9 cellular contexts compared by ENCODE assay signal in the genomic region with DNA sequence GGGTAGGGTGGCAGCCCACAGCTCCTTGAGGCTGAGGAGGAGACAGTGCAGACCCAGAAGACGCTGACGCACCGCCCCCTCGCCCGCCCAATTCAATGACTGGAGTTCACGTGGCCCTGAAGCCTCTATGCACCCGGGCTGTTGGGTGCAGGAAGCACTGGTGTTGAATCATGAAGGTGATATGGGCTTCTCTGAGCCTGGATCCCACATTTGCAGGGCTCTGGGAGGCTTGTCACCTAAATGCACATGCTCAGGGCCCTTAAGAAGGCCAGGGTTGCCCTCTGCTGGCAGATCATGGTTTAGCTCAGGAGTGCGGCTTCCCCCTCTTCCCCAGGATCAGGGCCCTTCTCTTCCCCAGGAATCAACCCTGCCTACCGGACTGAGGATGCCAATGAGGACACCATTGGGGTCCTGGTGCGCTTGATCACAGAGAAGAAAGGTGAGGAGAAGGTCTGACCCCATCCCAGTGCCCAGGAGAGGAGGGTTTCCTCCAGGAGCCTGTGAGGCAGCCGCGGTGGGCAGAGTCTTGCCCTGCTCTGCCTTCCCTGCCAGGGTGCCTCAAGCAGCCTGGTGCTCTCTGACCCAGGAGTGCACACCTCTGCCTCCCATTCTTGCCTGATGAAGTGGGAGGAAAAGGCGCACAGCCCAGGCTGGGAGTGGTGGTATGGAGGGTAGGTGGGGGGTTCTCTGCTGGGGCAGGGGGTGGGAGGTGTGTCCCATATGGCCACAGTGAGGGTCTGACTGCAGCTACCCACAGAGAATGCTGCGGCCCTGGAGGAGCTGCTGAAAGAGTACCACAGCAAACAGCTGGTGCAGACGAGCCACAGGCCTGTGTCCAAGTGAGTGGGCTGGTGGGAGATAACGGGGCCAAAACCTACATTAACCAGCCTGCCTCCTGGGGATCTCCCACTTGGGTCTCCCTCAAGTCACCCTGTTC. TPM values are rescaled to one million over a fixed set of nuclear protein-coding genes. Genes with fewer than 3 reads are reported as not detected.
DNase-seq lines count a peak whose midpoint lies in the region; ATAC-seq, FAIRE-seq and TF ChIP-seq lines count a peak whose summit lies in the region.
"Had no signal": no experiment of that assay in that cellular context is flagged by ENCODE, and none has a peak within 500 bp of the region (broad histone marks: within the 10 kb centered on the region; RNA-seq: fewer than 3 reads in every experiment).

No MANE protein-coding gene starts in this region.

- H3K27ac ChIP-seq in neutrophil, result peak overlapping the region; percentile 99
- H3K27ac ChIP-seq in testis, result no peak overlapping the region

- peaks cover 6% of the 10 kb centered on the region for H3K4me1 Mint-ChIP-seq in activated T-helper 1 cell treated with anti-CD3 and anti-CD28 coated beads, Interleukin-12 subunit alpha, Interleukin-12 subunit beta, Interleukin-2, Interleukin-4 antibody, amounts not matched to agents 30 ng/mL and 10 ng/mL and 1 ng/mL, durations not matched to agents 14 hours and 24 hours and 36 hours (ENCODE audit: low read depth)

- peaks cover 97% of the 10 kb centered on the region for H3K36me3 ChIP-seq in neutrophil
- H3K36me3 ChIP-seq in testis (ENCODE audit: low read depth, missing control alignments), result no peaks in the 10 kb centered on the region

- TF ChIP-seq CTCF in fibroblast of the aortic adventitia (IDR thresholded peaks at IDR 0.05; ENCODE audit: insufficient read depth, low read length), result peak; percentile 87
- TF ChIP-seq CTCF in neutrophil (IDR thresholded peaks at IDR 0.05), result peak; percentile 82
- TF ChIP-seq CTCF in testis (IDR thresholded peaks at IDR 0.05), result peak; percentile 64 to 68 (median 65)

- H3K4me1 ChIP-seq in neutrophil (ENCODE audit: control insufficient read depth in 1 of 2, insufficient read depth in 1 of 2, low read depth in 1 of 2, low read length in 1 of 2) (peaks cover 34 to 35% of the 10 kb centered on the region in 2 experiments), testis (no peaks in the 10 kb centered on the region)

- peaks cover 15% of the 10 kb centered on the region for H3K36me3 Mint-ChIP-seq in activated T-helper 1 cell treated with anti-CD3 and anti-CD28 coated beads, Interleukin-12 subunit alpha, Interleukin-12 subunit beta, Interleukin-2, Interleukin-4 antibody, amounts not matched to agents 30 ng/mL and 10 ng/mL and 1 ng/mL, durations not matched to agents 14 hours and 24 hours and 36 hours (ENCODE audit: low read depth)

- H3K27me3 Mint-ChIP-seq in activated T-helper 1 cell treated with anti-CD3 and anti-CD28 coated beads, Interleukin-12 subunit alpha, Interleukin-12 subunit beta, Interleukin-2, Interleukin-4 antibody, amounts not matched to agents 30 ng/mL and 10 ng/mL and 1 ng/mL, durations not matched to agents 14 hours and 24 hours and 36 hours (ENCODE audit: insufficient read depth), result no peaks in the 10 kb centered on the region

- H3K4me3 ChIP-seq in fibroblast of the aortic adventitia (ENCODE audit: low read depth, low read length) (no peak overlapping the region), neutrophil (ENCODE audit: low read depth in 1 of 2, low read length in 1 of 2) (no peak overlapping the region), testis (no peak overlapping the region)

- no peak overlapping the region for H3K27ac Mint-ChIP-seq in activated T-helper 1 cell treated with anti-CD3 and anti-CD28 coated beads, Interleukin-12 subunit alpha, Interleukin-12 subunit beta, Interleukin-2, Interleukin-4 antibody, amounts not matched to agents 30 ng/mL and 10 ng/mL and 1 ng/mL, durations not matched to agents 14 hours and 24 hours and 36 hours

- intact Hi-C loops in activated T-helper 1 cell treated with anti-CD3 and anti-CD28 coated beads, Interleukin-12 subunit alpha, Interleukin-12 subunit beta, Interleukin-2, Interleukin-4 antibody, amounts not matched to agents 30 ng/mL and 10 ng/mL and 1 ng/mL, durations not matched to agents 14 hours and 24 hours and 36 hours (cut with micrococcal nuclease), result loop anchor here (1.0 to 2.0 kb wide), 4 partner anchors 16 to 267 kb away; no protein-coding TSS in a partner anchor
- intact Hi-C loops in testis (cut with DNase I; ENCODE audit: low total_unique reads), result loop anchor here (10.0 kb wide), 2 partner anchors 49 to 261 kb away; no protein-coding TSS in a partner anchor

- no peak for TF ChIP-seq POLR2A in testis (IDR thresholded peaks at IDR 0.05)

- FAIRE-seq in RCC 7860 (lab: Jason Lieb, UNC), result no peak
- FAIRE-seq: colon had no signal

- H3K9me3 ChIP-seq in neutrophil (no peaks in the 10 kb centered on the region), testis (no peaks in the 10 kb centered on the region)

- H3K9me3 Mint-ChIP-seq in activated T-helper 1 cell treated with anti-CD3 and anti-CD28 coated beads, Interleukin-12 subunit alpha, Interleukin-12 subunit beta, Interleukin-2, Interleukin-4 antibody, amounts not matched to agents 30 ng/mL and 10 ng/mL and 1 ng/mL, durations not matched to agents 14 hours and 24 hours and 36 hours, result no peaks in the 10 kb centered on the region

- no peak for ATAC-seq in HG02642 (IDR thresholded peaks at IDR 0.05; ENCODE audit: poor library complexity, unreplicated experiment)

- DNase-seq in DMS153 (lab: John Stamatoyannopoulos, UW) (peak; percentile 5), HuH-7.5 (ENCODE audit: low spot score) (peak; percentile 95), RCC 7860 (ENCODE audit: low spot score) (peak; percentile 42), fibroblast of the aortic adventitia (ENCODE audit: low read depth) (peak; percentile 85), testis (peak; percentile 86)
- peak; percentile 55 for DNase-seq in activated T-helper 1 cell treated with anti-CD3 and anti-CD28 coated beads, Interleukin-12 subunit alpha, Interleukin-12 subunit beta, Interleukin-2, Interleukin-4 antibody, amounts not matched to agents 30 ng/mL and 10 ng/mL and 1 ng/mL, durations not matched to agents 14 hours and 24 hours and 36 hours (ENCODE audit: low spot score)

- H3K4me3 Mint-ChIP-seq in activated T-helper 1 cell treated with anti-CD3 and anti-CD28 coated beads, Interleukin-12 subunit alpha, Interleukin-12 subunit beta, Interleukin-2, Interleukin-4 antibody, amounts not matched to agents 30 ng/mL and 10 ng/mL and 1 ng/mL, durations not matched to agents 14 hours and 24 hours and 36 hours, result no peak overlapping the region

- WGBS in testis, 2 donors, result 81 to 91% methylated on average over 11 to 16 of the region's 16 CpGs

- H3K27me3 ChIP-seq in neutrophil (no peaks in the 10 kb centered on the region), testis (no peaks in the 10 kb centered on the region)

RNA-seq across cellular contexts. Expression of a gene that starts 17.5 kb away (rescaled TPM):
- total RNA-seq in activated T-helper 1 cell treated with anti-CD3 and anti-CD28 coated beads, Interleukin-12 subunit alpha, Interleukin-12 subunit beta, Interleukin-2, Interleukin-4 antibody, amounts not matched to agents 30 ng/mL and 10 ng/mL and 1 ng/mL, durations not matched to agents 14 hours and 24 hours and 36 hours, result 34.6 and 37.6 TPM in 2 replicates
- total RNA-seq in fibroblast of the aortic adventitia (ENCODE audit: low replicate concordance), result 0.57 and 4.6 TPM in 2 replicates
- 1 to 10 TPM; 8.4 to 8.6 TPM for total RNA-seq in testis
- polyA plus RNA-seq in testis (ENCODE audit: insufficient read depth, low read depth, low replicate concordance), result 6.2 TPM

Comparison
In these comparisons a context has a peak if more than half of its experiments do, and no peak if none do; other contexts are left out.
1. DNase-seq: peak in every context shown above with its lines; median percentile 95 in HuH-7.5; 86 in testis; 85 in fibroblast of the aortic adventitia; 55 in activated T-helper 1 cell treated with anti-CD3 and anti-CD28 coated beads, Interleukin-12 subunit alpha, Interleukin-12 subunit beta, Interleukin-2, Interleukin-4 antibody, amounts not matched to agents 30 ng/mL and 10 ng/mL and 1 ng/mL, durations not matched to agents 14 hours and 24 hours and 36 hours; 42 in RCC 7860; 5 in DMS153.